ENCODE assay signal across 21 cellular contexts in the genomic region with DNA sequence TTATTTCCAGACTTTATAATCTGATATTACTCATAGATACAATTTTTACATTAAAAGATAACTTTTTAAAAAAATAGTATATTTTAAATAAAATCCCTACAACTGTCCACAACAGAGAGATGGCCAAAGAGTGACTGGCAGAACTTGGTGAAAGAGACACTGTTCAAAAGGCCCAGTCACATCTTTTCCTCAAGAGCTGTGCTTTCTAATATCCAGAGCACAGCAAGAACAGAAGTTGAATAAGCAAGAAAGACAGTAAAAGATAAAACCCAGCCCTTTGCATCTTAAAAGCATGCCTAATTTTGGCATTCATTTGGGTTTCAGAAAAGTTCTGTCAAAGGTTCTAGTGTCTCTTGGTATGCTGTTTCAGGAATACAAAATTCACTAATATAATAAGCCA. TPM values are rescaled to one million over a fixed set of nuclear protein-coding genes. Genes with fewer than 3 reads are reported as not detected.
A peak's percentile ranks its signal among the peaks of the same experiment; 100 is the strongest.
DNase-seq lines count a peak whose midpoint lies in the region; ATAC-seq, FAIRE-seq and TF ChIP-seq lines count a peak whose summit lies in the region.
"Had no signal": no experiment of that assay in that cellular context is flagged by ENCODE, and none has a peak within 500 bp of the region (broad histone marks: within the 10 kb centered on the region; RNA-seq: fewer than 3 reads in every experiment).

No MANE protein-coding gene starts in this region.

- H3K4me3 Mint-ChIP-seq in activated CD4-positive, alpha-beta T cell treated with anti-CD3 and anti-CD28 coated beads for 36 hours = no peak overlapping the region
- H3K4me3 Mint-ChIP-seq in activated CD4-positive, alpha-beta T cell treated with anti-CD3 and anti-CD28 coated beads, Interleukin-2, amount 10 ng/mL, durations not matched to agents 7 days and 5 days = no peak overlapping the region
- H3K4me3 Mint-ChIP-seq: B cell; CD4-positive, CD25-positive, alpha-beta regulatory T cell; CD8-positive, alpha-beta T cell; GM23338; H9 had no signal

- peak overlapping the region; percentile 55; the same call in 1 of the 2 replicates for H3K4me2 ChIP-seq in GM12878 (ENCODE audit: control insufficient read depth, insufficient read depth)
- H3K4me2 ChIP-seq: BLaER1 had no signal

- no peaks in the 10 kb centered on the region for H3K27me3 Mint-ChIP-seq in activated CD4-positive, alpha-beta T cell treated with anti-CD3 and anti-CD28 coated beads for 36 hours
- H3K27me3 Mint-ChIP-seq in activated CD4-positive, alpha-beta T cell treated with anti-CD3 and anti-CD28 coated beads, Interleukin-2, amount 10 ng/mL, durations not matched to agents 7 days and 5 days = no peaks in the 10 kb centered on the region
- H3K27me3 Mint-ChIP-seq: B cell; CD4-positive, CD25-positive, alpha-beta regulatory T cell had no signal

- POLR2A ChIA-PET in activated CD4-positive, alpha-beta T cell treated with anti-CD3 and anti-CD28 coated beads for 36 hours (lab: Charles Lee) = no interaction called here
- POLR2A ChIA-PET in activated CD4-positive, alpha-beta T cell treated with anti-CD3 and anti-CD28 coated beads, Interleukin-2, amount 10 ng/mL, durations not matched to agents 7 days and 5 days (lab: Charles Lee) = no interaction called here
- POLR2A ChIA-PET in GM12878 (lab: Charles Lee) = interaction anchor here (2.2 kb wide), 1 partner anchor 9 kb away, joined by 5 read pairs; no protein-coding TSS in a partner anchor

- peaks cover 95% of the 10 kb centered on the region for H3K79me2 ChIP-seq in GM12878 (ENCODE audit: control insufficient read depth, insufficient read depth, low read length)

- H2AFZ ChIP-seq in GM12878 (ENCODE audit: control insufficient read depth, low read depth, low read length) = no peak overlapping the region
- H2AFZ ChIP-seq: GM23338 had no signal

- intact Hi-C loops in activated CD4-positive, alpha-beta T cell treated with anti-CD3 and anti-CD28 coated beads for 36 hours (cut with DNase I, micrococcal nuclease) = no loop called here
- intact Hi-C loops in GM12878 (cut with micrococcal nuclease; ENCODE audit: unreplicated experiment) (no loop called here), sciatic nerve (cut with DNase I) (no loop called here)

- no TSS peak for BruUV-seq in GM12878 (replicated peaks; lab: Mats Ljungman, UMichigan)

- no peak overlapping the region for H3K9ac ChIP-seq in GM12878 (ENCODE audit: control insufficient read depth, insufficient read depth, low read length)
- H3K9ac ChIP-seq: BLaER1 had no signal

- peak; percentile 42 for ATAC-seq in activated CD4-positive, alpha-beta T cell treated with anti-CD3 and anti-CD28 coated beads for 36 hours
- ATAC-seq in HG03039 (IDR thresholded peaks at IDR 0.05; ENCODE audit: unreplicated experiment) (peak; percentile 41), GM12878 (0 out of 3 replicates have a peak, but pooled peaks have one; percentile 18), sciatic nerve (no peak)
- ATAC-seq: CD8-positive, alpha-beta T cell; GM23338; HCT116 had no signal

- no peak for FAIRE-seq in GM12878 (lab: Jason Lieb, UNC)
- FAIRE-seq: A204.1, G401.6, GM19239 had no signal

- in situ Hi-C loops in GM12878 (cut with MboI) = no loop called here

- no peak for TF ChIP-seq POLR2A in GM12878 (IDR thresholded peaks at IDR 0.05; ENCODE audit: low read depth, low read length)

- no peak overlapping the region for H3K4me3 ChIP-seq in GM12878
- H3K4me3 ChIP-seq: BLaER1, GM23338 had no signal

- no peak overlapping the region for H3K27ac ChIP-seq in GM12878 (ENCODE audit: control insufficient read depth, insufficient read depth)
- H3K27ac ChIP-seq: 22Rv1, BLaER1, C4-2B had no signal

- H4K20me1 ChIP-seq in GM12878 (ENCODE audit: control insufficient read depth, insufficient read depth) = no peaks in the 10 kb centered on the region

- TF ChIP-seq RAD21 in GM12878 (IDR thresholded peaks at IDR 0.05; ENCODE audit: insufficient read depth, low read depth, low read length) = no peak

- DNase-seq in activated CD4-positive, alpha-beta T cell treated with anti-CD3 and anti-CD28 coated beads for 36 hours = no peak
- DNase-seq in activated CD4-positive, alpha-beta T cell treated with anti-CD3 and anti-CD28 coated beads, Interleukin-2, amount 10 ng/mL, durations not matched to agents 7 days and 5 days = no peak
- DNase-seq in GM12878 (ENCODE audit: low read depth, low spot score) (no peak), sciatic nerve (ENCODE audit: low spot score) (no peak), NCI-H524 treated with DMSO at 0.1 percent for 48 hours (lab: John Stamatoyannopoulos, UW) (no peak)
- DNase-seq: Caco-2; CD8-positive, alpha-beta T cell; DMS153; DND-41; H9 had no signal

- no peaks in the 10 kb centered on the region for H3K4me1 ChIP-seq in GM12878 (ENCODE audit: control insufficient read depth, insufficient read depth, low read length)

- RAD21 ChIA-PET in GM12878 (lab: Charles Lee; ENCODE audit: unreplicated experiment) = interaction anchor here (1.7 to 1.8 kb wide), 2 partner anchors 9 to 40 kb away, joined by 4 read pairs; no protein-coding TSS in a partner anchor

- H3K27me3 ChIP-seq in GM12878 (replicated peaks in 1 of 2; ENCODE audit: control insufficient read depth in 2 of 2, insufficient read depth in 2 of 2, low read length in 1 of 2) = no peaks in the 10 kb centered on the region
- H3K27me3 ChIP-seq: BLaER1 had no signal

- TF ChIP-seq CTCF in GM12878 (IDR thresholded peaks at IDR 0.05 in 2 of 3, conservative IDR thresholded peaks at IDR 0.05 in 1 of 3; ENCODE audit: control insufficient read depth in 2 of 3, extremely low read depth in 1 of 3, insufficient read depth in 1 of 3, low read depth in 3 of 3, low read length in 3 of 3) = no peak

- H3K36me3 ChIP-seq in GM12878 (ENCODE audit: control insufficient read depth in 2 of 2, insufficient read depth in 2 of 2, low read length in 1 of 2) = no peaks in the 10 kb centered on the region

- no peak overlapping the region for H3K27ac Mint-ChIP-seq in activated CD4-positive, alpha-beta T cell treated with anti-CD3 and anti-CD28 coated beads for 36 hours
- no peak overlapping the region for H3K27ac Mint-ChIP-seq in activated CD4-positive, alpha-beta T cell treated with anti-CD3 and anti-CD28 coated beads, Interleukin-2, amount 10 ng/mL, durations not matched to agents 7 days and 5 days
- H3K27ac Mint-ChIP-seq: B cell; CD4-positive, CD25-positive, alpha-beta regulatory T cell; CD8-positive, alpha-beta T cell; GM23338; H9 had no signal

- peaks cover 4% of the 10 kb centered on the region; the same call in 2 of the 3 replicates for H3K9me3 ChIP-seq in GM12878 (replicated peaks; ENCODE audit: control insufficient read depth, insufficient read depth, low read length)

- TF ChIP-seq EP300 in GM12878 (IDR thresholded peaks at IDR 0.05; ENCODE audit: borderline replicate concordance in 1 of 2, control insufficient read depth in 1 of 2, low read depth in 2 of 2, low read length in 2 of 2) = no peak

- SMC1A ChIA-PET in GM12878 (lab: Charles Lee; ENCODE audit: uncharacterized antibody, unreplicated experiment) = interaction anchor here (1.1 to 4.4 kb wide), 4 partner anchors 9 to 123 kb away, joined by 3 to 19 read pairs (median 8); no protein-coding TSS in a partner anchor

- CTCF ChIA-PET in activated CD4-positive, alpha-beta T cell treated with anti-CD3 and anti-CD28 coated beads for 36 hours (lab: Charles Lee) = interaction anchor here (0.6 to 1.0 kb wide), 2 partner anchors 27 to 136 kb away, joined by 3 to 4 read pairs; no protein-coding TSS in a partner anchor
- CTCF ChIA-PET in activated CD4-positive, alpha-beta T cell treated with anti-CD3 and anti-CD28 coated beads, Interleukin-2, amount 10 ng/mL, durations not matched to agents 7 days and 5 days (lab: Charles Lee) = no interaction called here
- CTCF ChIA-PET in GM12878 (lab: Yijun Ruan, JAX) = interaction anchor here (1.3 to 1.5 kb wide), 3 partner anchors 29 to 41 kb away, joined by 3 to 4 read pairs (median 4); no protein-coding TSS in a partner anchor

- H3K36me3 Mint-ChIP-seq in activated CD4-positive, alpha-beta T cell treated with anti-CD3 and anti-CD28 coated beads for 36 hours (ENCODE audit: low read depth) = peaks cover 11% of the 10 kb centered on the region
- H3K36me3 Mint-ChIP-seq in activated CD4-positive, alpha-beta T cell treated with anti-CD3 and anti-CD28 coated beads, Interleukin-2, amount 10 ng/mL, durations not matched to agents 7 days and 5 days (ENCODE audit: low read depth) = peaks cover 22% of the 10 kb centered on the region

- H3K9me3 Mint-ChIP-seq in activated CD4-positive, alpha-beta T cell treated with anti-CD3 and anti-CD28 coated beads for 36 hours (ENCODE audit: low read depth) = peaks cover 7% of the 10 kb centered on the region
- peaks cover 7% of the 10 kb centered on the region for H3K9me3 Mint-ChIP-seq in activated CD4-positive, alpha-beta T cell treated with anti-CD3 and anti-CD28 coated beads, Interleukin-2, amount 10 ng/mL, durations not matched to agents 7 days and 5 days
- H3K9me3 Mint-ChIP-seq: CD8-positive, alpha-beta T cell; GM23338; H9 had no signal

- peaks cover 64% of the 10 kb centered on the region for H3K4me1 Mint-ChIP-seq in activated CD4-positive, alpha-beta T cell treated with anti-CD3 and anti-CD28 coated beads for 36 hours
- H3K4me1 Mint-ChIP-seq in activated CD4-positive, alpha-beta T cell treated with anti-CD3 and anti-CD28 coated beads, Interleukin-2, amount 10 ng/mL, durations not matched to agents 7 days and 5 days = peaks cover 49% of the 10 kb centered on the region

RNA-seq across cellular contexts. Expression of a gene that starts 6.9 kb away (rescaled TPM):
- 1 to 10 TPM; 5.5 TPM for total RNA-seq in activated CD4-positive, alpha-beta T cell treated with anti-CD3 and anti-CD28 coated beads for 36 hours
- total RNA-seq in activated CD4-positive, alpha-beta T cell treated with anti-CD3 and anti-CD28 coated beads, Interleukin-2, amount 10 ng/mL, durations not matched to agents 7 days and 5 days = 1 to 10 TPM; 6.2 to 7.7 TPM
- total RNA-seq in GM12878 (2013; cell fraction: nucleolus; rRNA removed) = 22.8 and 24.8 TPM in 2 replicates
- total RNA-seq in GM12878 (2014; rRNA removed) = 3.1 and 3.2 TPM in 2 replicates
- 4.6 and 4.7 TPM in 2 replicates for total RNA-seq in GM12878 (2014; rRNA removed; fragmentation: Illumina TruSeq; extraction: Trizol)
- total RNA-seq in GM12878 (2021) = 6.4 and 6.5 TPM in 2 replicates
- polyA plus RNA-seq in GM12878 (2011; ENCODE audit: low read depth) = 1.3 TPM
- polyA plus RNA-seq in GM12878 (2011; rRNA removed) = 4.0 and 5.5 TPM in 2 replicates
- polyA plus RNA-seq in GM12878 (2011; cell fraction: cytosol; rRNA removed) = 1.6 and 1.9 TPM in 2 replicates
- polyA plus RNA-seq in GM12878 (2011; cell fraction: nucleus; rRNA removed) = 7.0 and 7.3 TPM in 2 replicates
- 2.7 and 3.3 TPM in 2 replicates for polyA plus RNA-seq in GM12878 (2012)
- polyA plus RNA-seq in GM12878 (2014; fragmentation: Illumina TruSeq; extraction: Trizol) = 4.3 and 6.4 TPM in 2 replicates
- 1 to 10 TPM; 2.0 to 2.1 TPM for polyA plus RNA-seq in GM12878 (2014; fragmentation: Nextera tagmentation; extraction: Ambion mirVana)
- polyA plus RNA-seq in GM12878 (2014; rRNA removed) = 3.0 and 3.2 TPM in 2 replicates
- 1 to 10 TPM; 3.5 TPM for polyA plus RNA-seq in GM12878 (2016; fragmentation: Nextera tagmentation; extraction: Ambion mirVana)
- 3.7 and 4.4 TPM in 2 replicates for polyA minus RNA-seq in GM12878 (2011; rRNA and poly(A)+ RNA removed)
- polyA minus RNA-seq in GM12878 (2011; cell fraction: cytosol; rRNA and poly(A)+ RNA removed) = 2.1 and 3.5 TPM in 2 replicates
- 17.9 and 30.2 TPM in 2 replicates for polyA minus RNA-seq in GM12878 (2011; cell fraction: nucleus; rRNA and poly(A)+ RNA removed)
- total RNA-seq in sciatic nerve = 51.3 TPM
